ENCODE assay signal across 1 cellular context in the genomic region with DNA sequence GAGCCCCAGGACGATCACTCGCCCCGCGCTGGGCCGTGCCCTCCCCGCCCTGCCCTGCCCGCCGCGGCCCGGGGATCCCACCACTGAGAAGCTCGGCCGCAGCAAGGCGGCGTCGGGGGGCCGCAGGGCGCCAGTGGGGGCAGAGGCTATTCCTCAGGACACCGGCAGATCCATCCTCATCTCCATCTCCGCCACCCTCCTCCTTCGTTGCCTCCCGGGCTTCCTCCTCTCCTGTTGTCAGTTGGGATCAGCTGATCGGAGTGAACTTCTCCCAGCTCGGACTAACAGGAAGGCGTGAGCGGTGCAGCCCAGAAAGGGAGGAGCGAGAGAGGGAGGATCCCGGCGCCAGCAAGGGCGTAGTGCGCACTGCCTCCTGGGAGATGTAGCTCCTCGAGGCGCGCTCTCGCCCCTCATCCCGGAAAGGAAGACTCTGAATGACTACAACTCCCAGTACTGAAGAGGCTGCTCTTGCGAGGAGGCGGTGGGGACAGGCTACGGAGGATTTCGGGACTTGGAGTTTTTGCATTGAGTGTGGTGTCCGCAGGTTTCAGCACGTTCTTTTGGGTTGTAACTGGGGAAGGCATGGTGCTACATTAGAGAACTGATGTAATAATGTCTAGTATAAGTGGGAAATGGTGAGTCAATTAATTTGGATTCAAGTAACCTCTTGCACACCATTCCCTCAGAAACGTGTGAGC.
TF ChIP-seq lines count a peak whose summit lies in the region.

A gene with protein sequence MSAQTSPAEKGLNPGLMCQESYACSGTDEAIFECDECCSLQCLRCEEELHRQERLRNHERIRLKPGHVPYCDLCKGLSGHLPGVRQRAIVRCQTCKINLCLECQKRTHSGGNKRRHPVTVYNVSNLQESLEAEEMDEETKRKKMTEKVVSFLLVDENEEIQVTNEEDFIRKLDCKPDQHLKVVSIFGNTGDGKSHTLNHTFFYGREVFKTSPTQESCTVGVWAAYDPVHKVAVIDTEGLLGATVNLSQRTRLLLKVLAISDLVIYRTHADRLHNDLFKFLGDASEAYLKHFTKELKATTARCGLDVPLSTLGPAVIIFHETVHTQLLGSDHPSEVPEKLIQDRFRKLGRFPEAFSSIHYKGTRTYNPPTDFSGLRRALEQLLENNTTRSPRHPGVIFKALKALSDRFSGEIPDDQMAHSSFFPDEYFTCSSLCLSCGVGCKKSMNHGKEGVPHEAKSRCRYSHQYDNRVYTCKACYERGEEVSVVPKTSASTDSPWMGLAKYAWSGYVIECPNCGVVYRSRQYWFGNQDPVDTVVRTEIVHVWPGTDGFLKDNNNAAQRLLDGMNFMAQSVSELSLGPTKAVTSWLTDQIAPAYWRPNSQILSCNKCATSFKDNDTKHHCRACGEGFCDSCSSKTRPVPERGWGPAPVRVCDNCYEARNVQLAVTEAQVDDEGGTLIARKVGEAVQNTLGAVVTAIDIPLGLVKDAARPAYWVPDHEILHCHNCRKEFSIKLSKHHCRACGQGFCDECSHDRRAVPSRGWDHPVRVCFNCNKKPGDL (minus strand): TSS at position 262 of the 698 bp plus-strand sequence. CDS start 2,598 bp downstream, outside the sequence.

TF ChIP-seq in HepG2, 621 proteins besides CTCF, POLR2A, EP300 and RAD21 (continued from another document and continues in another):
- TF ChIP-seq, protein P1, sequence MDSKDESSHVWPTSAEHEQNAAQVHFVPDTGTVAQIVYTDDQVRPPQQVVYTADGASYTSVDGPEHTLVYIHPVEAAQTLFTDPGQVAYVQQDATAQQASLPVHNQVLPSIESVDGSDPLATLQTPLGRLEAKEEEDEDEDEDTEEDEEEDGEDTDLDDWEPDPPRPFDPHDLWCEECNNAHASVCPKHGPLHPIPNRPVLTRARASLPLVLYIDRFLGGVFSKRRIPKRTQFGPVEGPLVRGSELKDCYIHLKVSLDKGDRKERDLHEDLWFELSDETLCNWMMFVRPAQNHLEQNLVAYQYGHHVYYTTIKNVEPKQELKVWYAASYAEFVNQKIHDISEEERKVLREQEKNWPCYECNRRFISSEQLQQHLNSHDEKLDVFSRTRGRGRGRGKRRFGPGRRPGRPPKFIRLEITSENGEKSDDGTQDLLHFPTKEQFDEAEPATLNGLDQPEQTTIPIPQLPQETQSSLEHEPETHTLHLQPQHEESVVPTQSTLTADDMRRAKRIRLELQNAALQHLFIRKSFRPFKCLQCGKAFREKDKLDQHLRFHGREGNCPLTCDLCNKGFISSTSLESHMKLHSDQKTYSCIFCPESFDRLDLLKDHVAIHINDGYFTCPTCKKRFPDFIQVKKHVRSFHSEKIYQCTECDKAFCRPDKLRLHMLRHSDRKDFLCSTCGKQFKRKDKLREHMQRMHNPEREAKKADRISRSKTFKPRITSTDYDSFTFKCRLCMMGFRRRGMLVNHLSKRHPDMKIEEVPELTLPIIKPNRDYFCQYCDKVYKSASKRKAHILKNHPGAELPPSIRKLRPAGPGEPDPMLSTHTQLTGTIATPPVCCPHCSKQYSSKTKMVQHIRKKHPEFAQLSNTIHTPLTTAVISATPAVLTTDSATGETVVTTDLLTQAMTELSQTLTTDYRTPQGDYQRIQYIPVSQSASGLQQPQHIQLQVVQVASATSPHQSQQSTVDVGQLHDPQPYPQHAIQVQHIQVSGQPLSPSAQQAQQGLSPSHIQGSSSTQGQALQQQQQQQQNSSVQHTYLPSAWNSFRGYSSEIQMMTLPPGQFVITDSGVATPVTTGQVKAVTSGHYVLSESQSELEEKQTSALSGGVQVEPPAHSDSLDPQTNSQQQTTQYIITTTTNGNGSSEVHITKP (CRISPR knock-in tag; IDR thresholded peaks at IDR 0.05; ENCODE audit: low read depth), result 0 out of 2 replicates have a peak, but pooled peaks have one; percentile 50
- TF ChIP-seq, protein P2, sequence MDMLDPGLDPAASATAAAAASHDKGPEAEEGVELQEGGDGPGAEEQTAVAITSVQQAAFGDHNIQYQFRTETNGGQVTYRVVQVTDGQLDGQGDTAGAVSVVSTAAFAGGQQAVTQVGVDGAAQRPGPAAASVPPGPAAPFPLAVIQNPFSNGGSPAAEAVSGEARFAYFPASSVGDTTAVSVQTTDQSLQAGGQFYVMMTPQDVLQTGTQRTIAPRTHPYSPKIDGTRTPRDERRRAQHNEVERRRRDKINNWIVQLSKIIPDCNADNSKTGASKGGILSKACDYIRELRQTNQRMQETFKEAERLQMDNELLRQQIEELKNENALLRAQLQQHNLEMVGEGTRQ (IDR thresholded peaks at IDR 0.05; ENCODE audit: low read depth, low read length), result no peak
- TF ChIP-seq, protein P2 (CRISPR knock-in tag; IDR thresholded peaks at IDR 0.05; ENCODE audit: borderline replicate concordance), result peak; percentile 66
- TF ChIP-seq KLF11 (CRISPR knock-in tag; IDR thresholded peaks at IDR 0.05) (0 out of 2 replicates have a peak, but pooled peaks have one; percentile 75), NRL (CRISPR knock-in tag; IDR thresholded peaks at IDR 0.05; ENCODE audit: borderline replicate concordance) (no peak), CEBPG (CRISPR knock-in tag; IDR thresholded peaks at IDR 0.05) (peak; percentile 34; the same call in 1 of the 2 replicates), ARID2 (CRISPR knock-in tag; IDR thresholded peaks at IDR 0.05; ENCODE audit: borderline replicate concordance) (no peak), ZEB1 (IDR thresholded peaks at IDR 0.05; ENCODE audit: insufficient replicate concordance, low read depth) (no peak), SP5 (CRISPR knock-in tag; IDR thresholded peaks at IDR 0.05; ENCODE audit: borderline replicate concordance, low read depth) (peak; percentile 57; the same call in 1 of the 2 replicates), HMG20A (CRISPR knock-in tag; IDR thresholded peaks at IDR 0.05; ENCODE audit: borderline replicate concordance) (no peak), WIZ (CRISPR knock-in tag; IDR thresholded peaks at IDR 0.05) (no peak), ZNF772 (CRISPR knock-in tag; IDR thresholded peaks at IDR 0.05) (peak; percentile 85), MEIS1 (CRISPR knock-in tag; IDR thresholded peaks at IDR 0.05; ENCODE audit: borderline replicate concordance) (peak; percentile 34; the same call in 1 of the 2 replicates), KDM5B (CRISPR knock-in tag; IDR thresholded peaks at IDR 0.05; ENCODE audit: borderline replicate concordance) (peak; percentile 77; the same call in 1 of the 2 replicates), IRF2 (CRISPR knock-in tag; IDR thresholded peaks at IDR 0.05) (peak; percentile 98), MYC (CRISPR knock-in tag; IDR thresholded peaks at IDR 0.05; ENCODE audit: borderline replicate concordance) (no peak; the same call in 1 of the 2 replicates), ZNF562 (CRISPR knock-in tag; IDR thresholded peaks at IDR 0.05; ENCODE audit: borderline replicate concordance) (no peak), JUND (CRISPR knock-in tag; IDR thresholded peaks at IDR 0.05) (no peak), ZSCAN21 (CRISPR knock-in tag; IDR thresholded peaks at IDR 0.05; ENCODE audit: borderline replicate concordance) (no peak), SATB2 (CRISPR knock-in tag; IDR thresholded peaks at IDR 0.05) (no peak), ASH2L (IDR thresholded peaks at IDR 0.05; ENCODE audit: insufficient read length, low read depth, low read length) (peak; percentile 37), ZNF724P (CRISPR knock-in tag; IDR thresholded peaks at IDR 0.05; ENCODE audit: borderline replicate concordance) (no peak), KDM3A (CRISPR knock-in tag; IDR thresholded peaks at IDR 0.05; ENCODE audit: low read depth) (no peak), ZNF317 (CRISPR knock-in tag; IDR thresholded peaks at IDR 0.05) (0 out of 2 replicates have a peak, but pooled peaks have one; percentile 24)
- TF ChIP-seq, protein P3, sequence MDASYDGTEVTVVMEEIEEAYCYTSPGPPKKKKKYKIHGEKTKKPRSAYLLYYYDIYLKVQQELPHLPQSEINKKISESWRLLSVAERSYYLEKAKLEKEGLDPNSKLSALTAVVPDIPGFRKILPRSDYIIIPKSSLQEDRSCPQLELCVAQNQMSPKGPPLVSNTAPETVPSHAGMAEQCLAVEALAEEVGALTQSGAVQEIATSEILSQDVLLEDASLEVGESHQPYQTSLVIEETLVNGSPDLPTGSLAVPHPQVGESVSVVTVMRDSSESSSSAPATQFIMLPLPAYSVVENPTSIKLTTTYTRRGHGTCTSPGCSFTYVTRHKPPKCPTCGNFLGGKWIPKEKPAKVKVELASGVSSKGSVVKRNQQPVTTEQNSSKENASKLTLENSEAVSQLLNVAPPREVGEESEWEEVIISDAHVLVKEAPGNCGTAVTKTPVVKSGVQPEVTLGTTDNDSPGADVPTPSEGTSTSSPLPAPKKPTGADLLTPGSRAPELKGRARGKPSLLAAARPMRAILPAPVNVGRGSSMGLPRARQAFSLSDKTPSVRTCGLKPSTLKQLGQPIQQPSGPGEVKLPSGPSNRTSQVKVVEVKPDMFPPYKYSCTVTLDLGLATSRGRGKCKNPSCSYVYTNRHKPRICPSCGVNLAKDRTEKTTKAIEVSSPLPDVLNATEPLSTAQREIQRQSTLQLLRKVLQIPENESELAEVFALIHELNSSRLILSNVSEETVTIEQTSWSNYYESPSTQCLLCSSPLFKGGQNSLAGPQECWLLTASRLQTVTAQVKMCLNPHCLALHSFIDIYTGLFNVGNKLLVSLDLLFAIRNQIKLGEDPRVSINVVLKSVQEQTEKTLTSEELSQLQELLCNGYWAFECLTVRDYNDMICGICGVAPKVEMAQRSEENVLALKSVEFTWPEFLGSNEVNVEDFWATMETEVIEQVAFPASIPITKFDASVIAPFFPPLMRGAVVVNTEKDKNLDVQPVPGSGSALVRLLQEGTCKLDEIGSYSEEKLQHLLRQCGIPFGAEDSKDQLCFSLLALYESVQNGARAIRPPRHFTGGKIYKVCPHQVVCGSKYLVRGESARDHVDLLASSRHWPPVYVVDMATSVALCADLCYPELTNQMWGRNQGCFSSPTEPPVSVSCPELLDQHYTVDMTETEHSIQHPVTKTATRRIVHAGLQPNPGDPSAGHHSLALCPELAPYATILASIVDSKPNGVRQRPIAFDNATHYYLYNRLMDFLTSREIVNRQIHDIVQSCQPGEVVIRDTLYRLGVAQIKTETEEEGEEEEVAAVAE (CRISPR knock-in tag; IDR thresholded peaks at IDR 0.05; ENCODE audit: borderline replicate concordance), result no peak
- TF ChIP-seq, protein P4, sequence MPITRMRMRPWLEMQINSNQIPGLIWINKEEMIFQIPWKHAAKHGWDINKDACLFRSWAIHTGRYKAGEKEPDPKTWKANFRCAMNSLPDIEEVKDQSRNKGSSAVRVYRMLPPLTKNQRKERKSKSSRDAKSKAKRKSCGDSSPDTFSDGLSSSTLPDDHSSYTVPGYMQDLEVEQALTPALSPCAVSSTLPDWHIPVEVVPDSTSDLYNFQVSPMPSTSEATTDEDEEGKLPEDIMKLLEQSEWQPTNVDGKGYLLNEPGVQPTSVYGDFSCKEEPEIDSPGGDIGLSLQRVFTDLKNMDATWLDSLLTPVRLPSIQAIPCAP (CRISPR knock-in tag; IDR thresholded peaks at IDR 0.05; ENCODE audit: low read depth), result no peak
- TF ChIP-seq, protein P5, sequence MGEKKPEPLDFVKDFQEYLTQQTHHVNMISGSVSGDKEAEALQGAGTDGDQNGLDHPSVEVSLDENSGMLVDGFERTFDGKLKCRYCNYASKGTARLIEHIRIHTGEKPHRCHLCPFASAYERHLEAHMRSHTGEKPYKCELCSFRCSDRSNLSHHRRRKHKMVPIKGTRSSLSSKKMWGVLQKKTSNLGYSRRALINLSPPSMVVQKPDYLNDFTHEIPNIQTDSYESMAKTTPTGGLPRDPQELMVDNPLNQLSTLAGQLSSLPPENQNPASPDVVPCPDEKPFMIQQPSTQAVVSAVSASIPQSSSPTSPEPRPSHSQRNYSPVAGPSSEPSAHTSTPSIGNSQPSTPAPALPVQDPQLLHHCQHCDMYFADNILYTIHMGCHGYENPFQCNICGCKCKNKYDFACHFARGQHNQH (CRISPR knock-in tag; IDR thresholded peaks at IDR 0.05), result peak; percentile 38; the same call in 1 of the 2 replicates
- TF ChIP-seq, protein P6, sequence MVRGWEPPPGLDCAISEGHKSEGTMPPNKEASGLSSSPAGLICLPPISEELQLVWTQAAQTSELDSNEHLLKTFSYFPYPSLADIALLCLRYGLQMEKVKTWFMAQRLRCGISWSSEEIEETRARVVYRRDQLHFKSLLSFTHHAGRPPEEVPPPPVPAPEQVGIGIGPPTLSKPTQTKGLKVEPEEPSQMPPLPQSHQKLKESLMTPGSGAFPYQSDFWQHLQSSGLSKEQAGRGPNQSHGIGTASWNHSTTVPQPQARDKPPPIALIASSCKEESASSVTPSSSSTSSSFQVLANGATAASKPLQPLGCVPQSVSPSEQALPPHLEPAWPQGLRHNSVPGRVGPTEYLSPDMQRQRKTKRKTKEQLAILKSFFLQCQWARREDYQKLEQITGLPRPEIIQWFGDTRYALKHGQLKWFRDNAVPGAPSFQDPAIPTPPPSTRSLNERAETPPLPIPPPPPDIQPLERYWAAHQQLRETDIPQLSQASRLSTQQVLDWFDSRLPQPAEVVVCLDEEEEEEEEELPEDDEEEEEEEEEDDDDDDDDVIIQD (CRISPR knock-in tag; IDR thresholded peaks at IDR 0.05; ENCODE audit: low read depth), result peak; percentile 20; the same call in 1 of the 2 replicates
- TF ChIP-seq, protein P7, sequence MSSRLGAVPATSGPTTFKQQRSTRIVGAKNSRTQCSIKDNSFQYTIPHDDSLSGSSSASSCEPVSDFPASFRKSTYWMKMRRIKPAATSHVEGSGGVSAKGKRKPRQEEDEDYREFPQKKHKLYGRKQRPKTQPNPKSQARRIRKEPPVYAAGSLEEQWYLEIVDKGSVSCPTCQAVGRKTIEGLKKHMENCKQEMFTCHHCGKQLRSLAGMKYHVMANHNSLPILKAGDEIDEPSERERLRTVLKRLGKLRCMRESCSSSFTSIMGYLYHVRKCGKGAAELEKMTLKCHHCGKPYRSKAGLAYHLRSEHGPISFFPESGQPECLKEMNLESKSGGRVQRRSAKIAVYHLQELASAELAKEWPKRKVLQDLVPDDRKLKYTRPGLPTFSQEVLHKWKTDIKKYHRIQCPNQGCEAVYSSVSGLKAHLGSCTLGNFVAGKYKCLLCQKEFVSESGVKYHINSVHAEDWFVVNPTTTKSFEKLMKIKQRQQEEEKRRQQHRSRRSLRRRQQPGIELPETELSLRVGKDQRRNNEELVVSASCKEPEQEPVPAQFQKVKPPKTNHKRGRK (CRISPR knock-in tag; IDR thresholded peaks at IDR 0.05), result no peak
- TF ChIP-seq, protein P8, sequence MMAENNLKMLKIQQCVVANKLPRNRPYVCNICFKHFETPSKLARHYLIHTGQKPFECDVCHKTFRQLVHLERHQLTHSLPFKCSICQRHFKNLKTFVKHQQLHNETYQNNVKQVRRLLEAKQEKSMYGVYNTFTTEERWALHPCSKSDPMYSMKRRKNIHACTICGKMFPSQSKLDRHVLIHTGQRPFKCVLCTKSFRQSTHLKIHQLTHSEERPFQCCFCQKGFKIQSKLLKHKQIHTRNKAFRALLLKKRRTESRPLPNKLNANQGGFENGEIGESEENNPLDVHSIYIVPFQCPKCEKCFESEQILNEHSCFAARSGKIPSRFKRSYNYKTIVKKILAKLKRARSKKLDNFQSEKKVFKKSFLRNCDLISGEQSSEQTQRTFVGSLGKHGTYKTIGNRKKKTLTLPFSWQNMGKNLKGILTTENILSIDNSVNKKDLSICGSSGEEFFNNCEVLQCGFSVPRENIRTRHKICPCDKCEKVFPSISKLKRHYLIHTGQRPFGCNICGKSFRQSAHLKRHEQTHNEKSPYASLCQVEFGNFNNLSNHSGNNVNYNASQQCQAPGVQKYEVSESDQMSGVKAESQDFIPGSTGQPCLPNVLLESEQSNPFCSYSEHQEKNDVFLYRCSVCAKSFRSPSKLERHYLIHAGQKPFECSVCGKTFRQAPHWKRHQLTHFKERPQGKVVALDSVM (CRISPR knock-in tag; IDR thresholded peaks at IDR 0.05), result no peak
